ENCODE assay signal across 1 cellular context in the genomic region with DNA sequence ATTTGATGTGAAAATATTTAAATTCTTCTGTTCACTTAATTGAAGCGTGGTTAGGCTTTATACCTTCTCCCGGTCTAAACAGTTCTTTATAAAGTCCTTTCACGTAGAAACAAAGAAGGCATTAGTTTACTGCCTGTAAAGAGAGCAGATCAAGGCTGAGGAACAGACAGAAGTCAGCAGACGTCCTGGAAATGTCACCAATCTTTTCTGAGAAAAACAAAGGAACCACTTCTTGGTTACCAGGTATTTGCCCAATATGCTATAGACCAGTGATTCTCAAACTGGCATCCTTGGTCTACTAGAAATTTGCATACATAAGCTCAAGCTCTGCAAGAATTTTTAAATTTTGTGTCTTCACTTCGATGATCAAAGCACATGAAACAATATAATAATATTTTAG.
TF ChIP-seq lines count a peak whose summit lies in the region.

No MANE protein-coding gene starts in this region.

TF ChIP-seq in IMR-90, 13 proteins besides CTCF, POLR2A, EP300 and RAD21:
- TF ChIP-seq SMC3 (IDR thresholded peaks at IDR 0.05; ENCODE audit: low read depth, low read length) (no peak), MAZ (IDR thresholded peaks at IDR 0.05; ENCODE audit: borderline replicate concordance, low read depth, low read length) (no peak), CHD1 (IDR thresholded peaks at IDR 0.05; ENCODE audit: low read depth, low read length) (no peak), NFE2L2 (IDR thresholded peaks at IDR 0.05; ENCODE audit: low read depth, low read length) (no peak), BHLHE40 (IDR thresholded peaks at IDR 0.05; ENCODE audit: low read depth, low read length) (no peak), FOS (IDR thresholded peaks at IDR 0.05; ENCODE audit: low read depth, low read length) (no peak), CEBPB (IDR thresholded peaks at IDR 0.05; ENCODE audit: low read depth, low read length) (no peak), MXI1 (IDR thresholded peaks at IDR 0.05; ENCODE audit: borderline replicate concordance, low read depth, low read length) (no peak), RCOR1 (IDR thresholded peaks at IDR 0.05; ENCODE audit: insufficient replicate concordance, low read length) (no peak), MAFK (IDR thresholded peaks at IDR 0.05; ENCODE audit: low read depth, low read length) (no peak), RFX5 (IDR thresholded peaks at IDR 0.05; ENCODE audit: low read depth, low read length) (no peak)
- TF ChIP-seq, protein P1, sequence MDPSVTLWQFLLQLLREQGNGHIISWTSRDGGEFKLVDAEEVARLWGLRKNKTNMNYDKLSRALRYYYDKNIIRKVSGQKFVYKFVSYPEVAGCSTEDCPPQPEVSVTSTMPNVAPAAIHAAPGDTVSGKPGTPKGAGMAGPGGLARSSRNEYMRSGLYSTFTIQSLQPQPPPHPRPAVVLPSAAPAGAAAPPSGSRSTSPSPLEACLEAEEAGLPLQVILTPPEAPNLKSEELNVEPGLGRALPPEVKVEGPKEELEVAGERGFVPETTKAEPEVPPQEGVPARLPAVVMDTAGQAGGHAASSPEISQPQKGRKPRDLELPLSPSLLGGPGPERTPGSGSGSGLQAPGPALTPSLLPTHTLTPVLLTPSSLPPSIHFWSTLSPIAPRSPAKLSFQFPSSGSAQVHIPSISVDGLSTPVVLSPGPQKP (IDR thresholded peaks at IDR 0.05; ENCODE audit: borderline replicate concordance, low read depth, low read length): no peak
- TF ChIP-seq, protein P2, sequence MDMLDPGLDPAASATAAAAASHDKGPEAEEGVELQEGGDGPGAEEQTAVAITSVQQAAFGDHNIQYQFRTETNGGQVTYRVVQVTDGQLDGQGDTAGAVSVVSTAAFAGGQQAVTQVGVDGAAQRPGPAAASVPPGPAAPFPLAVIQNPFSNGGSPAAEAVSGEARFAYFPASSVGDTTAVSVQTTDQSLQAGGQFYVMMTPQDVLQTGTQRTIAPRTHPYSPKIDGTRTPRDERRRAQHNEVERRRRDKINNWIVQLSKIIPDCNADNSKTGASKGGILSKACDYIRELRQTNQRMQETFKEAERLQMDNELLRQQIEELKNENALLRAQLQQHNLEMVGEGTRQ (IDR thresholded peaks at IDR 0.05; ENCODE audit: low read depth, low read length): no peak
